Comparison of ENCODE assay signal across 19 cellular contexts in genomic region chr17:11986179-11986938, GRCh38. TPM values are rescaled to one million over a fixed set of nuclear protein-coding genes. Genes with fewer than 3 reads are reported as not detected.
A peak's percentile ranks its signal among the peaks of the same experiment; 100 is the strongest.
DNase-seq lines count a peak whose midpoint lies in the region; ATAC-seq and TF ChIP-seq lines count a peak whose summit lies in the region.
"Had no signal": no experiment of that assay in that cellular context is flagged by ENCODE, and none has a peak within 500 bp of the region (broad histone marks: within the 10 kb centered on the region; RNA-seq: fewer than 3 reads in every experiment).

No MANE protein-coding gene starts in this region.

- H3K4me1 ChIP-seq in adipocyte (ENCODE audit: control insufficient read depth, insufficient read depth, low read length) (peaks cover 25% of the 10 kb centered on the region), heart left ventricle (peaks cover 0 to 11% (median 0%) of the 10 kb centered on the region in 12 donors), tibial artery (peaks cover 0 to 4% (median 0%) of the 10 kb centered on the region in 4 donors)

- H3K9me3 ChIP-seq in adipocyte (ENCODE audit: control insufficient read depth, low read length) (no peaks in the 10 kb centered on the region), heart left ventricle (no peaks in the 10 kb centered on the region), tibial artery (no peaks in the 10 kb centered on the region)
- H3K9me3 ChIP-seq: neutrophil had no signal

- H3K36me3 ChIP-seq in adipocyte (ENCODE audit: control insufficient read depth, insufficient read depth, low read length, severe bottlenecking) (peaks cover 57% of the 10 kb centered on the region), heart left ventricle (peaks cover 0 to 82% (median 55%) of the 10 kb centered on the region in 9 donors), tibial artery (peaks cover 26 to 48% (median 43%) of the 10 kb centered on the region in 3 donors)

- peak; percentile 68 to 86 (median 76) for ATAC-seq in heart left ventricle
- ATAC-seq: activated naive CD8-positive, alpha-beta T cell treated with anti-CD3 and anti-CD28 coated beads, Interleukin-2, amount 50 U/mL, for 24 hours; stimulated activated naive CD8-positive, alpha-beta T cell treated with anti-CD3 and anti-CD28 coated beads, Interleukin-15, Interleukin-2, amounts not matched to agents 100 U/mL and 50 U/mL, for 24 hours; T-cell had no signal

- peak overlapping the region; percentile 15 for H3K9ac ChIP-seq in adipocyte (ENCODE audit: low read length)

- no peak for TF ChIP-seq POLR2A in heart left ventricle (IDR thresholded peaks at IDR 0.05)

- peak overlapping the region in 2 of 12 donors; percentile 48 to 59 for H3K27ac ChIP-seq in heart left ventricle
- H3K27ac ChIP-seq in tibial artery, result no peak overlapping the region
- H3K27ac ChIP-seq: neutrophil had no signal

- 87 to 93% (median 92%) methylated on average over 4 of the region's 4 CpGs for WGBS in heart left ventricle, 4 donors

- no peaks in the 10 kb centered on the region for H3K27me3 ChIP-seq in adipocyte (replicated peaks; ENCODE audit: control insufficient read depth, insufficient read depth, low read length)
- H3K27me3 ChIP-seq in heart left ventricle, result no peaks in the 10 kb centered on the region
- H3K27me3 ChIP-seq in tibial artery, result no peaks in the 10 kb centered on the region
- H3K27me3 ChIP-seq: neutrophil had no signal

- TF ChIP-seq CTCF in heart left ventricle (IDR thresholded peaks at IDR 0.05) (no peak), tibial artery (IDR thresholded peaks at IDR 0.05) (no peak)

- no peak for DNase-seq in adipocyte (ENCODE audit: low read depth)
- peak in 1 of 5 donors; percentile 21 for DNase-seq in heart left ventricle
- peak; percentile 14 for DNase-seq in midbrain (lab: John Stamatoyannopoulos, UW)
- peak; percentile 48 to 68 for DNase-seq in tibial artery
- no peak for DNase-seq in islet precursor cell
- no peak for DNase-seq in activated CD4-positive, alpha-beta T cell treated with anti-CD3 and anti-CD28 coated beads, Interleukin-2, amount 50 U/mL, for 48 hours
- DNase-seq in stimulated activated CD4-positive, alpha-beta T cell treated with anti-CD3 and anti-CD28 coated beads, Interleukin-1b, Interleukin-23, amount 100 ng/mL, for 48 hours, result no peak
- DNase-seq in iPS-NIHi11 (ENCODE audit: low spot score), result no peak
- DNase-seq: activated CD4-positive, alpha-beta T cell treated with anti-CD3 and anti-CD28 coated beads, Interleukin-2, amount 10 ng/mL, durations not matched to agents 24 days and 14 days; activated naive CD8-positive, alpha-beta T cell treated with anti-CD3 and anti-CD28 coated beads, Interleukin-2, amount 50 U/mL, for 24 hours; Karpas-422; kidney; NCI-H1092; NCI-H2029; NCI-H510A; stimulated activated CD4-positive, alpha-beta T cell treated with anti-CD3 and anti-CD28 coated beads, Interleukin-2, amount 100 ng/mL, for 24 hours; stimulated activated naive CD8-positive, alpha-beta T cell treated with anti-CD3 and anti-CD28 coated beads, Interleukin-15, Interleukin-2, amounts not matched to agents 100 U/mL and 50 U/mL, for 24 hours; T-cell had no signal

- H3K4me3 ChIP-seq in adipocyte (ENCODE audit: low read length) (peak overlapping the region; percentile 38), heart left ventricle (no peak overlapping the region), tibial artery (no peak overlapping the region)

- intact Hi-C loops in heart left ventricle (cut with DNase I), result loop anchor here in 9 of 10 donors (2.0 to 10.0 kb wide), 5 partner anchors 342 to 1112 kb away; no protein-coding TSS in a partner anchor
- intact Hi-C loops in tibial artery (cut with DNase I; ENCODE audit: low total_unique reads), result no loop called here

RNA-seq across cellular contexts. Expression of gene ZNF18, which starts 10.9 kb away (rescaled TPM):
- 1 to 10 TPM; 3.8 to 5.6 (median 4.4) TPM for total RNA-seq in heart left ventricle
- polyA plus RNA-seq in heart left ventricle, result 1 to 10 TPM; 3.2 to 3.6 TPM

RNA-seq across cellular contexts. Expression of gene MAP2K4, which starts 34.3 kb away (rescaled TPM):
- 10 to 100 TPM; 18.8 to 37.5 (median 32.7) TPM for total RNA-seq in heart left ventricle
- polyA plus RNA-seq in heart left ventricle, result 10 to 100 TPM in 1 of 2 donors, 1 to 10 TPM in 1; 7.9 to 27.4 TPM

Comparison
In these comparisons a context has a peak if more than half of its experiments do, and no peak if none do; other contexts are left out.
1. DNase-seq: peak in midbrain (single experiment) and tibial artery (2 of 2); none in adipocyte (single experiment), islet precursor cell (single experiment), activated CD4-positive, alpha-beta T cell treated with anti-CD3 and anti-CD28 coated beads, Interleukin-2, amount 50 U/mL, for 48 hours (0 of 2), stimulated activated CD4-positive, alpha-beta T cell treated with anti-CD3 and anti-CD28 coated beads, Interleukin-1b, Interleukin-23, amount 100 ng/mL, for 48 hours (single experiment) and iPS-NIHi11 (single experiment).